8 cellular contexts compared by ENCODE assay signal in the genomic region with DNA sequence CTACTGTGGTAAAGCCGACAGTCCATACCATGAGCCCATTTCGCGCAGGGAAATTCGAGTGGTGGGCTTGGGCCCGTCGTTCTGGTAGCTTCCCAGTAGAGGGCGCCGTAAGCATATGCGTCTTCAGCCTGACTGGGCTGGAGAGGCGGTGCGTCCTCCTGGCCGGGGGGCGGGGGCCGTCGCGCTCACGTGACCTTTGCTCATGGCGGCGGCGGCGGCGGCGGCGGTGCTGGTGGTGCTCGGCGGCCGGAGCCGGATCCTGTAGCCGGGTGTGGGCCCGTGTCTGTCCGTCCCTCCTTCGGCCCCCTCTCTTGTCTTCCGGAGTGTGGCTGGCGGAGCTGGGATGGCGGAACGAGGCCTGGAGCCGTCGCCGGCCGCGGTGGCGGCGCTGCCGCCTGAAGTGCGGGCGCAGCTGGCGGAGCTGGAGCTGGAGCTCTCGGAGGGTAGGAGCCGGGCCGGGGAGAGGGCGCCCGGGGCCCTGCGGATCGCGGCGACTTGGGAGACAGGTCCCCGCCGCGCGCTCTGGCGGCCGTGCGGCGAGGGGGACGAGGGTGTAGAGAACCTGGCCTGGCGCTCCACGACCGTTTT. TPM values are rescaled to one million over a fixed set of nuclear protein-coding genes. Genes with fewer than 3 reads are reported as not detected.
A peak's percentile ranks its signal among the peaks of the same experiment; 100 is the strongest.
DNase-seq lines count a peak whose midpoint lies in the region; ATAC-seq, FAIRE-seq and TF ChIP-seq lines count a peak whose summit lies in the region.

A gene with protein sequence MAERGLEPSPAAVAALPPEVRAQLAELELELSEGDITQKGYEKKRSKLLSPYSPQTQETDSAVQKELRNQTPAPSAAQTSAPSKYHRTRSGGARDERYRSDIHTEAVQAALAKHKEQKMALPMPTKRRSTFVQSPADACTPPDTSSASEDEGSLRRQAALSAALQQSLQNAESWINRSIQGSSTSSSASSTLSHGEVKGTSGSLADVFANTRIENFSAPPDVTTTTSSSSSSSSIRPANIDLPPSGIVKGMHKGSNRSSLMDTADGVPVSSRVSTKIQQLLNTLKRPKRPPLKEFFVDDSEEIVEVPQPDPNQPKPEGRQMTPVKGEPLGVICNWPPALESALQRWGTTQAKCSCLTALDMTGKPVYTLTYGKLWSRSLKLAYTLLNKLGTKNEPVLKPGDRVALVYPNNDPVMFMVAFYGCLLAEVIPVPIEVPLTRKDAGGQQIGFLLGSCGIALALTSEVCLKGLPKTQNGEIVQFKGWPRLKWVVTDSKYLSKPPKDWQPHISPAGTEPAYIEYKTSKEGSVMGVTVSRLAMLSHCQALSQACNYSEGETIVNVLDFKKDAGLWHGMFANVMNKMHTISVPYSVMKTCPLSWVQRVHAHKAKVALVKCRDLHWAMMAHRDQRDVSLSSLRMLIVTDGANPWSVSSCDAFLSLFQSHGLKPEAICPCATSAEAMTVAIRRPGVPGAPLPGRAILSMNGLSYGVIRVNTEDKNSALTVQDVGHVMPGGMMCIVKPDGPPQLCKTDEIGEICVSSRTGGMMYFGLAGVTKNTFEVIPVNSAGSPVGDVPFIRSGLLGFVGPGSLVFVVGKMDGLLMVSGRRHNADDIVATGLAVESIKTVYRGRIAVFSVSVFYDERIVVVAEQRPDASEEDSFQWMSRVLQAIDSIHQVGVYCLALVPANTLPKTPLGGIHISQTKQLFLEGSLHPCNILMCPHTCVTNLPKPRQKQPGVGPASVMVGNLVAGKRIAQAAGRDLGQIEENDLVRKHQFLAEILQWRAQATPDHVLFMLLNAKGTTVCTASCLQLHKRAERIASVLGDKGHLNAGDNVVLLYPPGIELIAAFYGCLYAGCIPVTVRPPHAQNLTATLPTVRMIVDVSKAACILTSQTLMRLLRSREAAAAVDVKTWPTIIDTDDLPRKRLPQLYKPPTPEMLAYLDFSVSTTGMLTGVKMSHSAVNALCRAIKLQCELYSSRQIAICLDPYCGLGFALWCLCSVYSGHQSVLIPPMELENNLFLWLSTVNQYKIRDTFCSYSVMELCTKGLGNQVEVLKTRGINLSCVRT (N-terminal part only) (plus strand): TSS at position 188 of the 588 bp plus-strand sequence. CDS start 156 bp downstream, at position 344.

- H3K36me3 ChIP-seq in upper lobe of left lung, result no peaks in the 10 kb centered on the region

- peak within 1 kb of the TSS; percentile 72 to 95 (median 88) for H3K4me3 ChIP-seq in upper lobe of left lung

- H3K27ac ChIP-seq in upper lobe of left lung, result peak within 1 kb of the TSS; percentile 92 to 99 (median 95)

- H3K9me3 ChIP-seq in upper lobe of left lung, result no peaks in the 10 kb centered on the region

- WGBS in upper lobe of left lung, 2 donors, result 1 to 2% methylated on average over 11 to 65 of the region's 68 CpGs

- DNase-seq in GM12892 (ENCODE audit: insufficient read length) (peak; percentile 82), NCI-H146 (lab: John Stamatoyannopoulos, UW) (peak; percentile 96), amniotic epithelial cell (ENCODE audit: low read depth) (peak; percentile 76), left cardiac atrium (peak; percentile 96), posterior vena cava (ENCODE audit: low spot score) (peak; percentile 99), upper lobe of left lung (peak; percentile 98 to 99)

- H3K27me3 ChIP-seq in upper lobe of left lung, result no peaks in the 10 kb centered on the region

- peak; percentile 84 to 99 (median 98) for TF ChIP-seq CTCF in upper lobe of left lung (IDR thresholded peaks at IDR 0.05)

- intact Hi-C loops in T-helper 1 cell treated with Interleukin-12 subunit alpha and Interleukin-12 subunit beta and Interleukin-4 antibody, amounts not matched to agents 30 ng/mL and 1 ng/mL, for 36 hours (cut with micrococcal nuclease), result loop anchor here (1.0 to 10.0 kb wide), 12 partner anchors 14 to 860 kb away; a partner anchor contains a TSS
- intact Hi-C loops in left cardiac atrium (cut with DNase I), result loop anchor here (2.0 to 5.0 kb wide), 2 partner anchors 132 to 134 kb away; no protein-coding TSS in a partner anchor
- intact Hi-C loops in posterior vena cava (cut with DNase I), result loop anchor here (5.0 kb wide), 1 partner anchor 132 kb away; no protein-coding TSS in a partner anchor

- no peak for TF ChIP-seq EP300 in upper lobe of left lung (IDR thresholded peaks at IDR 0.05)

- peaks cover 41 to 52% (median 45%) of the 10 kb centered on the region in 4 donors for H3K4me1 ChIP-seq in upper lobe of left lung

- peak; percentile 71 for ATAC-seq in HG02852 (IDR thresholded peaks at IDR 0.05; ENCODE audit: unreplicated experiment)
- ATAC-seq in left cardiac atrium, result peak; percentile 98 to 99
- peak; percentile 97 for ATAC-seq in upper lobe of left lung (ENCODE audit: low FRiP score in 2 of 2)

- peak; percentile 93 for FAIRE-seq in GM12892 (lab: Jason Lieb, UNC)

- peak; percentile 45; the same call in 1 of the 2 replicates for TF ChIP-seq POLR2A in GM12892 (IDR thresholded peaks at IDR 0.05; ENCODE audit: low read depth, low read length)
- TF ChIP-seq POLR2A in upper lobe of left lung (IDR thresholded peaks at IDR 0.05), result peak in 3 of 4 donors; percentile 30 to 56 (median 51)

RNA-seq across cellular contexts. Expression of the gene that starts here (rescaled TPM):
- polyA plus RNA-seq in GM12892 (2012; ENCODE audit: missing spikeins), result 13.2 TPM
- total RNA-seq in T-helper 1 cell treated with Interleukin-12 subunit alpha and Interleukin-12 subunit beta and Interleukin-4 antibody, amounts not matched to agents 30 ng/mL and 1 ng/mL, for 36 hours, result 31.5 and 31.6 TPM in 2 replicates
- total RNA-seq in left cardiac atrium (10 to 100 TPM; 12.7 to 12.8 TPM), posterior vena cava (10 to 100 TPM; 13.7 to 14.0 TPM), upper lobe of left lung (10 to 100 TPM; 26.1 to 54.5 (median 29.4) TPM)

Comparison
In these comparisons a context has a peak if more than half of its experiments do, and no peak if none do; other contexts are left out.
1. Peak in every context shown above with its lines: DNase-seq, ATAC-seq, H3K4me3 ChIP-seq and H3K27ac ChIP-seq.